In genomic region chr7:33024189-33024757, GRCh38 we compare ENCODE assay signal across 25 cellular contexts.
"Had no signal": no experiment of that assay in that cellular context is flagged by ENCODE, and none has a peak within 500 bp of the region (broad histone marks: within the 10 kb centered on the region; RNA-seq: fewer than 3 reads in every experiment).

No MANE protein-coding gene starts in this region.

- FAIRE-seq: bronchial epithelial cell, kidney had no signal

- H3K4me3 ChIP-seq: esophagus squamous epithelium, gastrocnemius medialis, neural progenitor cell, right atrium auricular region, smooth muscle cell, stomach, thyroid gland, upper lobe of right lung had no signal

- H3K27ac ChIP-seq: esophagus squamous epithelium, gastrocnemius medialis, neural progenitor cell, right atrium auricular region, stomach, thyroid gland, upper lobe of right lung had no signal

- H3K4me1 ChIP-seq: esophagus squamous epithelium, gastrocnemius medialis, neural progenitor cell, right atrium auricular region, stomach, thyroid gland, upper lobe of right lung had no signal

- ATAC-seq: activated naive CD8-positive, alpha-beta T cell treated with anti-CD3 and anti-CD28 coated beads, Interleukin-2, amount 50 U/mL, for 24 hours; gastrocnemius medialis; natural killer cell; stimulated activated naive B cell treated with anti-CD40 and anti-IgM and Interleukin-4, amounts not matched to agents 10 μg/mL and 1 μg/mL and 100 μg/mL, for 72 hours; upper lobe of right lung had no signal

- H3K9me3 ChIP-seq: esophagus squamous epithelium, gastrocnemius medialis, right atrium auricular region, stomach, thyroid gland, upper lobe of right lung had no signal

- H3K27me3 ChIP-seq: esophagus squamous epithelium, gastrocnemius medialis, neural progenitor cell, right atrium auricular region, stomach, thyroid gland, upper lobe of right lung had no signal

- DNase-seq: activated B cell treated with CpG ODN at 0.5 μM for 24 hours; activated CD4-positive, alpha-beta memory T cell treated with anti-CD3 and anti-CD28 coated beads, Interleukin-2, amount 10 ng/mL, durations not matched to agents 7 days and 5 days; activated naive CD8-positive, alpha-beta T cell treated with anti-CD3 and anti-CD28 coated beads, Interleukin-2, amount 50 U/mL, for 24 hours; activated T-cell treated with anti-CD3 and anti-CD28 coated beads, Interleukin-2, amount 50 U/mL, for 48 hours; dermis blood vessel endothelial cell; effector CD4-positive, alpha-beta T cell; esophagus squamous epithelium; gastrocnemius medialis; hippocampal formation; kidney; midbrain; natural killer cell; occipital lobe; stimulated activated CD4-positive, alpha-beta T cell treated with anti-CD3 and anti-CD28 coated beads, Interleukin-1b, Interleukin-23, amount 100 ng/mL, for 48 hours; stimulated activated CD4-positive, alpha-beta T cell treated with anti-CD3 and anti-CD28 coated beads, Interleukin-4, amount 100 ng/mL, for 4 hours; stimulated activated CD8-positive, alpha-beta memory T cell treated with anti-CD3 and anti-CD28 coated beads, Interleukin-4, amount 100 ng/mL, for 48 hours; stimulated activated naive B cell treated with anti-CD40 and anti-IgM and Interleukin-4, amounts not matched to agents 10 μg/mL and 1 μg/mL and 100 μg/mL, for 72 hours; stomach; T-helper 2 cell; thyroid gland; upper lobe of right lung had no signal
